9 cellular contexts compared by ENCODE assay signal in the genomic region with DNA sequence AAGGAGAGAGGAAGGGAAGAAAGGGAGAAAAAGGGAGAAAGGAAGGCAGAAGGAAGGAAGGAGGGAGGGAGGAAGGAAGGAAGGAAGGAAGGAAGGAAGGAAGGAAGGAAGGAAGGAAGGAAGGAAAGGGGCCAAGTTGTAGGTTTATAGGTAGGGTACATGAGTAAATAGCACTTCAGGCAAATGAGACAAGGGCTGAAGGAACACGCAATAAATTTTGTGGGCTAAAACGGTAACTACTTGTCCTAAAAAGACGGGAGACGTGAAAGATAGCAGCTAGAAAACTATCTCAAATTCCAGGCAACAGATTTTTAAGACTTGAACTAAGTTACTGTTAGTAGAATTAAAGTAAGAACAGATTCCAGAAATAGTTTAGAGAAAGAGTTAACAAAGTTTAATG.
"Had no signal": no experiment of that assay in that cellular context is flagged by ENCODE, and none has a peak within 500 bp of the region (broad histone marks: within the 10 kb centered on the region; RNA-seq: fewer than 3 reads in every experiment).

No MANE protein-coding gene starts in this region.

- H3K4me1 ChIP-seq: HAP-1 had no signal

- H3K27ac ChIP-seq: GM23248 had no signal

- H3K9me3 ChIP-seq: HAP-1 had no signal

- DNase-seq: GM23248, GOT3, H7, H9, HCEC 1CT, HFFc6 had no signal

- H3K9ac ChIP-seq: GM23248 had no signal

- ATAC-seq: GM23338, HCT116 had no signal

- H3K4me2 ChIP-seq: GM23338 had no signal

- H3K36me3 ChIP-seq: HAP-1 had no signal

- H3K4me3 ChIP-seq: GM23248, GM23338, HAP-1 had no signal

- H2AFZ ChIP-seq: GM23248, GM23338 had no signal
